In genomic region chr22:28759861-28760560, GRCh38 we compare ENCODE assay signal across 11 cellular contexts. TPM values are rescaled to one million over a fixed set of nuclear protein-coding genes. Genes with fewer than 3 reads are reported as not detected.
DNase-seq lines count a peak whose midpoint lies in the region; ATAC-seq, FAIRE-seq and TF ChIP-seq lines count a peak whose summit lies in the region.
"Had no signal": no experiment of that assay in that cellular context is flagged by ENCODE, and none has a peak within 500 bp of the region (broad histone marks: within the 10 kb centered on the region; RNA-seq: fewer than 3 reads in every experiment).

No MANE protein-coding gene starts in this region.

- no peaks in the 10 kb centered on the region; the same call in 1 of the 2 replicates for H3K36me3 ChIP-seq in ES-I3 (ENCODE audit: insufficient read depth, low read length)
- H3K36me3 ChIP-seq in SU-DHL-6 (ENCODE audit: low read length), result no peaks in the 10 kb centered on the region
- H3K36me3 ChIP-seq in small intestine (ENCODE audit: control insufficient read depth in 2 of 2, insufficient read depth in 2 of 2, low read length in 2 of 2), result no peaks in the 10 kb centered on the region

- no peaks in the 10 kb centered on the region for H3K27me3 ChIP-seq in SU-DHL-6 (ENCODE audit: low read length)
- H3K27me3 ChIP-seq in small intestine (ENCODE audit: control insufficient read depth in 2 of 2, insufficient read depth in 2 of 2, low read length in 2 of 2), result no peaks in the 10 kb centered on the region

- no peaks in the 10 kb centered on the region for H3K9me2 ChIP-seq in SU-DHL-6 (replicated peaks; ENCODE audit: insufficient read depth, low read length)

- peak; percentile 82 for DNase-seq in MV-4-11 (lab: John Stamatoyannopoulos, UW)
- peak; percentile 26 for DNase-seq in kidney glomerular epithelial cell (lab: John Stamatoyannopoulos, UW)
- DNase-seq in small intestine, result no peak
- DNase-seq in NCI-H446 (lab: John Stamatoyannopoulos, UW), result no peak
- DNase-seq: Caco-2, cortex of kidney, NCI-H1048 had no signal

- FAIRE-seq in small intestine (lab: Jason Lieb, UNC), result no peak

- ATAC-seq in GM19397 (IDR thresholded peaks at IDR 0.05; ENCODE audit: unreplicated experiment) (no peak), GM18868 (IDR thresholded peaks at IDR 0.05; ENCODE audit: unreplicated experiment) (no peak)

- H3K9ac ChIP-seq in ES-I3 (ENCODE audit: low read depth, low read length), result peak overlapping the region; percentile 50
- no peak overlapping the region for H3K9ac ChIP-seq in SU-DHL-6 (ENCODE audit: low read length)

- H3F3A ChIP-seq in SU-DHL-6 (ENCODE audit: insufficient read depth), result 0 out of 2 replicates have a peak, but pooled peaks cover 5% of the 10 kb centered on the region

- peak overlapping the region; percentile 3 for H2AFZ ChIP-seq in SU-DHL-6 (ENCODE audit: low read depth, low read length, severe bottlenecking)

- H3K4me2 ChIP-seq in SU-DHL-6 (ENCODE audit: low read depth, low read length, poor library complexity, severe bottlenecking), result peak overlapping the region; percentile 28

- no peak for TF ChIP-seq CTCF in SU-DHL-6 (IDR thresholded peaks at IDR 0.05; ENCODE audit: insufficient read depth, low read length, poor library complexity, severe bottlenecking)

- 55 to 83% (median 77%) methylated on average over 3 of the region's 3 CpGs for WGBS in small intestine, 3 donors

- H3K27ac ChIP-seq in SU-DHL-6 (ENCODE audit: low read depth, low read length) (no peak overlapping the region), small intestine (ENCODE audit: low read depth in 1 of 2, low read length in 1 of 2) (peak overlapping the region in 1 of 2 donors; percentile 22)

- H3K4me1 ChIP-seq in ES-I3 (ENCODE audit: insufficient read depth, low read length) (peaks cover 6% of the 10 kb centered on the region; the same call in 1 of the 2 replicates), small intestine (ENCODE audit: control insufficient read depth in 2 of 2, insufficient read depth in 1 of 2, low read depth in 1 of 2, low read length in 1 of 2) (no peaks in the 10 kb centered on the region)

- no peaks in the 10 kb centered on the region for H3K79me2 ChIP-seq in SU-DHL-6 (ENCODE audit: insufficient read depth, low read length)

- no peaks in the 10 kb centered on the region for H4K20me1 ChIP-seq in SU-DHL-6 (ENCODE audit: low read depth, low read length)

- H3K9me3 ChIP-seq in ES-I3 (ENCODE audit: control insufficient read depth, insufficient read depth, low read length) (no peaks in the 10 kb centered on the region; the same call in 1 of the 2 replicates), SU-DHL-6 (ENCODE audit: insufficient read depth, low read length) (no peaks in the 10 kb centered on the region), small intestine (ENCODE audit: control insufficient read depth, low read depth) (no peaks in the 10 kb centered on the region)
- H3K9me3 ChIP-seq: Caco-2 had no signal

- H3K4me3 ChIP-seq in SU-DHL-6 (ENCODE audit: insufficient read depth, low read length, poor library complexity, severe bottlenecking) (no peak overlapping the region), small intestine (ENCODE audit: low read depth in 1 of 2, low read length in 2 of 2) (no peak overlapping the region)

RNA-seq across cellular contexts. Expression of gene CCDC117, which starts 12.5 kb away (rescaled TPM):
- 10 to 100 TPM in 1 of 3 donors, 1 to 10 TPM in 2; 7.8 to 10.3 (median 8.5) TPM for polyA plus RNA-seq in small intestine

RNA-seq across cellular contexts. Expression of gene HSCB, which starts 18.2 kb away (rescaled TPM):
- polyA plus RNA-seq in small intestine, result 10 to 100 TPM; 19.2 to 21.2 (median 19.5) TPM

RNA-seq across cellular contexts. Expression of gene CHEK2, which starts 18.4 kb away (rescaled TPM):
- 10 to 100 TPM in 1 of 3 donors, 1 to 10 TPM in 2; 6.5 to 21.5 (median 8.5) TPM for polyA plus RNA-seq in small intestine

RNA-seq across cellular contexts. Expression of gene XBP1, which starts 40.4 kb away (rescaled TPM):
- polyA plus RNA-seq in small intestine, result 100 to 1,000 TPM in 2 of 3 donors, 10 to 100 TPM in 1; 60.2 to 232 (median 113) TPM

Comparison
In these comparisons a context has a peak if more than half of its experiments do, and no peak if none do; other contexts are left out.
1. DNase-seq: peak in MV-4-11 (single experiment) and kidney glomerular epithelial cell (single experiment); none in small intestine (single experiment) and NCI-H446 (0 of 2).